ENCODE assay signal across 8 cellular contexts in the genomic region with DNA sequence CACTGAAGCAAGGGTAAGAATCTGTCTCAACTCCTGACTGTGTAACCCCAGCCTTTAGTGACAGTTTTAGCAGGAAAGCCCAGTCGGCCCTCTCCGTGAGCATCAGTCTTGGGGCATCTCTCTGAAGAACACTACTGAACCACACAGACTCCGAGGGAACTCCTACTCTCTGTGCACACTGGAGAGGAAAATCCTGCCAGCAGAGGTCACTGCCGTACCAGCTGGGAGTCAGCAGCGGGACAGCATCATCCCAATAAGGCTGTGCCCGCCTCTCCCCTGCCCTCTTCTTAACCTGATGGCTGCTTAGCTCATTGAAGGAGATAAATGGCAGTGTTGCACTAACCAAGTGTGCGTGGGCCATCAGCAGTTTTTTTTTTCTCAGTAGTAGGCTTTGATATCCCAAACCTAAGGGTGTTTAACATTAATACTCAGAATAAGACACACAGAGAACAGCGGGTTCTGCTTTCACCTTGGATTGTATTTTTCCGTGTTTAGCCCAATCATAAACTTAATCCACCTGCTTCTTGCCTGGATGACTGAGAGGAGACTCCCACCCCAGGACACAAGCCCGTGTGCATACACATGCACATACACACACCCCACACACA. TPM values are rescaled to one million over a fixed set of nuclear protein-coding genes. Genes with fewer than 3 reads are reported as not detected.
DNase-seq lines count a peak whose midpoint lies in the region; ATAC-seq and TF ChIP-seq lines count a peak whose summit lies in the region.

No MANE protein-coding gene starts in this region.

- DNase-seq in CD4-positive, CD25-positive, alpha-beta regulatory T cell = peak; percentile 76 to 85 (median 84)
- DNase-seq in NCI-H748 (lab: John Stamatoyannopoulos, UW; ENCODE audit: unreplicated experiment) (peak; percentile 71), colonic mucosa (peak; percentile 93), lower leg skin (ENCODE audit: low spot score in 2 of 2) (peak; percentile 89 to 97)
- peak; percentile 92 for DNase-seq in activated CD4-positive, alpha-beta T cell treated with anti-CD3 and anti-CD28 coated beads, Interleukin-2, amount 10 ng/mL, durations not matched to agents 7 days and 5 days
- peak; percentile 80 to 83 (median 83) for DNase-seq in stimulated activated CD4-positive, alpha-beta T cell treated with anti-CD3 and anti-CD28 coated beads, TNF-alpha, amount 100 ng/mL, for 48 hours (ENCODE audit: low read depth in 3 of 3)

- POLR2A ChIA-PET in activated CD4-positive, alpha-beta T cell treated with anti-CD3 and anti-CD28 coated beads, Interleukin-2, amount 10 ng/mL, durations not matched to agents 7 days and 5 days (lab: Charles Lee) = interaction anchor here (0.6 to 0.7 kb wide), 2 partner anchors 101 to 123 kb away, joined by 6 to 10 read pairs; no protein-coding TSS in a partner anchor

- H3K9me3 ChIP-seq in CD4-positive, CD25-positive, alpha-beta regulatory T cell (ENCODE audit: control insufficient read depth in 2 of 2, low read length in 2 of 2) = peaks cover 6 to 9% of the 10 kb centered on the region in 2 experiments
- H3K9me3 ChIP-seq in colonic mucosa = no peaks in the 10 kb centered on the region

- H3K36me3 Mint-ChIP-seq in CD4-positive, CD25-positive, alpha-beta regulatory T cell = no peaks in the 10 kb centered on the region
- peaks cover 5% of the 10 kb centered on the region for H3K36me3 Mint-ChIP-seq in activated CD4-positive, alpha-beta T cell treated with anti-CD3 and anti-CD28 coated beads, Interleukin-2, amount 10 ng/mL, durations not matched to agents 7 days and 5 days (ENCODE audit: low read depth)

- H3K9ac ChIP-seq in colonic mucosa (ENCODE audit: low read depth in 2 of 2, low read length in 2 of 2) = no peak overlapping the region

- H3K4me1 ChIP-seq in CD4-positive, CD25-positive, alpha-beta regulatory T cell (ENCODE audit: control insufficient read depth, insufficient read depth, low read length, poor library complexity, severe bottlenecking) = peaks cover 6% of the 10 kb centered on the region
- H3K4me1 ChIP-seq in colonic mucosa = peaks cover 5% of the 10 kb centered on the region

- no peak overlapping the region for H3K4me3 ChIP-seq in CD4-positive, CD25-positive, alpha-beta regulatory T cell (ENCODE audit: low read depth, low read length)
- H3K4me3 ChIP-seq in colonic mucosa (no peak overlapping the region), lower leg skin (ENCODE audit: low read depth, poor library complexity, severe bottlenecking) (no peak overlapping the region)

- H3K27ac Mint-ChIP-seq in CD4-positive, CD25-positive, alpha-beta regulatory T cell = peak overlapping the region in 2 of 3 donors; percentile 62 to 78
- H3K27ac Mint-ChIP-seq in activated CD4-positive, alpha-beta T cell treated with anti-CD3 and anti-CD28 coated beads, Interleukin-2, amount 10 ng/mL, durations not matched to agents 7 days and 5 days = no peak overlapping the region

- ATAC-seq in CD4-positive, CD25-positive, alpha-beta regulatory T cell (ENCODE audit: low read depth in 2 of 2) = peak; percentile 97 to 100
- peak; percentile 87 for ATAC-seq in GM19452 (IDR thresholded peaks at IDR 0.05; ENCODE audit: unreplicated experiment)
- ATAC-seq in HG03521 (IDR thresholded peaks at IDR 0.05; ENCODE audit: unreplicated experiment) = peak; percentile 91

- no peak overlapping the region for H3K27ac ChIP-seq in CD4-positive, CD25-positive, alpha-beta regulatory T cell (ENCODE audit: insufficient read depth, low read length, poor library complexity, severe bottlenecking)
- H3K27ac ChIP-seq in colonic mucosa = no peak overlapping the region

- TF ChIP-seq CTCF in colonic mucosa (IDR thresholded peaks at IDR 0.05) = peak; percentile 93
- TF ChIP-seq CTCF in lower leg skin (IDR thresholded peaks at IDR 0.05) = peak in 1 of 3 donors; percentile 66

- H3K36me3 ChIP-seq in CD4-positive, CD25-positive, alpha-beta regulatory T cell (ENCODE audit: control insufficient read depth, insufficient read depth, low read length) = no peaks in the 10 kb centered on the region
- no peaks in the 10 kb centered on the region for H3K36me3 ChIP-seq in colonic mucosa

- peak overlapping the region in 1 of 4 donors; percentile 16 for H3K4me3 Mint-ChIP-seq in CD4-positive, CD25-positive, alpha-beta regulatory T cell
- H3K4me3 Mint-ChIP-seq in activated CD4-positive, alpha-beta T cell treated with anti-CD3 and anti-CD28 coated beads, Interleukin-2, amount 10 ng/mL, durations not matched to agents 7 days and 5 days = no peak overlapping the region

- peaks cover 0 to 8% (median 7%) of the 10 kb centered on the region in 4 donors for H3K4me1 Mint-ChIP-seq in CD4-positive, CD25-positive, alpha-beta regulatory T cell
- peaks cover 15% of the 10 kb centered on the region for H3K4me1 Mint-ChIP-seq in activated CD4-positive, alpha-beta T cell treated with anti-CD3 and anti-CD28 coated beads, Interleukin-2, amount 10 ng/mL, durations not matched to agents 7 days and 5 days

- no peaks in the 10 kb centered on the region for H3K27me3 ChIP-seq in CD4-positive, CD25-positive, alpha-beta regulatory T cell (ENCODE audit: control insufficient read depth, insufficient read depth, low read length)
- H3K27me3 ChIP-seq in colonic mucosa = no peaks in the 10 kb centered on the region

- TF ChIP-seq POLR2A in lower leg skin (IDR thresholded peaks at IDR 0.05) = no peak

- CTCF ChIA-PET in activated CD4-positive, alpha-beta T cell treated with anti-CD3 and anti-CD28 coated beads, Interleukin-2, amount 10 ng/mL, durations not matched to agents 7 days and 5 days (lab: Charles Lee) = interaction anchor here (0.5 to 2.6 kb wide), 35 partner anchors 8 to 640 kb away, joined by 3 to 12 read pairs (median 4); no protein-coding TSS in a partner anchor

- 26 to 27% methylated on average over 10 of the region's 10 CpGs for WGBS in lower leg skin, 2 donors

- H3K9me3 Mint-ChIP-seq in CD4-positive, CD25-positive, alpha-beta regulatory T cell = peaks cover 0 to 10% (median 2%) of the 10 kb centered on the region in 7 donors
- peaks cover 8% of the 10 kb centered on the region for H3K9me3 Mint-ChIP-seq in activated CD4-positive, alpha-beta T cell treated with anti-CD3 and anti-CD28 coated beads, Interleukin-2, amount 10 ng/mL, durations not matched to agents 7 days and 5 days

- peaks cover 13% of the 10 kb centered on the region for H3K27me3 Mint-ChIP-seq in CD4-positive, CD25-positive, alpha-beta regulatory T cell
- no peaks in the 10 kb centered on the region for H3K27me3 Mint-ChIP-seq in activated CD4-positive, alpha-beta T cell treated with anti-CD3 and anti-CD28 coated beads, Interleukin-2, amount 10 ng/mL, durations not matched to agents 7 days and 5 days

- intact Hi-C loops in colonic mucosa (cut with DNase I) (loop anchor here (10.0 kb wide), 1 partner anchor 185 kb away; no protein-coding TSS in a partner anchor), lower leg skin (cut with DNase I; ENCODE audit: low total_unique reads) (loop anchor here (5.0 kb wide), 1 partner anchor 102 kb away; no protein-coding TSS in a partner anchor)

RNA-seq across cellular contexts. Expression of gene RASA2, which starts 26.6 kb away (rescaled TPM):
- 93.5 TPM for total RNA-seq in CD4-positive, CD25-positive, alpha-beta regulatory T cell
- 10 to 100 TPM; 46.5 to 72.5 (median 56.6) TPM for polyA plus RNA-seq in CD4-positive, CD25-positive, alpha-beta regulatory T cell
- 10 to 100 TPM; 46.5 to 54.1 TPM for total RNA-seq in activated CD4-positive, alpha-beta T cell treated with anti-CD3 and anti-CD28 coated beads, Interleukin-2, amount 10 ng/mL, durations not matched to agents 7 days and 5 days
- total RNA-seq in colonic mucosa (10 to 100 TPM; 12.0 to 18.3 TPM), lower leg skin (10 to 100 TPM; 18.7 to 46.2 (median 21.2) TPM)
